Comparison of ENCODE assay signal across 19 cellular contexts in genomic region chr13:70784590-70784989, GRCh38.
A peak's percentile ranks its signal among the peaks of the same experiment; 100 is the strongest.
DNase-seq lines count a peak whose midpoint lies in the region; ATAC-seq and TF ChIP-seq lines count a peak whose summit lies in the region.
"Had no signal": no experiment of that assay in that cellular context is flagged by ENCODE, and none has a peak within 500 bp of the region (broad histone marks: within the 10 kb centered on the region; RNA-seq: fewer than 3 reads in every experiment).

No MANE protein-coding gene starts in this region.

- H3K4me3 ChIP-seq in neural progenitor cell, result no peak overlapping the region
- H3K4me3 ChIP-seq: BLaER1 treated with 17β-estradiol and CSF1 and Interleukin-3, amounts not matched to agents 10 nM and 100 nM had no signal

- no peaks in the 10 kb centered on the region for H3K4me1 Mint-ChIP-seq in neural progenitor cell

- no peak overlapping the region for H3K27ac ChIP-seq in neural progenitor cell
- H3K27ac ChIP-seq: BLaER1 treated with 17β-estradiol and CSF1 and Interleukin-3, amounts not matched to agents 10 nM and 100 nM had no signal

- no peaks in the 10 kb centered on the region for H3K9me3 Mint-ChIP-seq in neural progenitor cell
- H3K9me3 Mint-ChIP-seq: CD4-positive, alpha-beta T cell; T-helper 1 cell treated with Interleukin-12 subunit alpha and Interleukin-12 subunit beta and Interleukin-4 antibody, amounts not matched to agents 30 μg/mL and 1 μg/mL, for 36 hours had no signal

- H3K27ac Mint-ChIP-seq in neural progenitor cell, result no peak overlapping the region
- H3K27ac Mint-ChIP-seq: CD4-positive, alpha-beta T cell; T-helper 1 cell treated with Interleukin-12 subunit alpha and Interleukin-12 subunit beta and Interleukin-4 antibody, amounts not matched to agents 30 μg/mL and 1 μg/mL, for 36 hours had no signal

- H2AFZ ChIP-seq in neural progenitor cell (replicated peaks), result no peak overlapping the region

- no peaks in the 10 kb centered on the region for H3K79me2 ChIP-seq in neural progenitor cell (ENCODE audit: low read depth)

- H4K20me1 ChIP-seq in neural progenitor cell (ENCODE audit: low read depth), result no peaks in the 10 kb centered on the region
- H4K20me1 ChIP-seq: BLaER1 treated with 17β-estradiol and CSF1 and Interleukin-3, amounts not matched to agents 10 nM and 100 nM had no signal

- TF ChIP-seq POLR2A in GM18505 (IDR thresholded peaks at IDR 0.05; ENCODE audit: borderline replicate concordance, extremely low read depth, insufficient read depth, insufficient read length), result no peak

- TF ChIP-seq CTCF in neural progenitor cell (IDR thresholded peaks at IDR 0.05), result no peak

- H3K4me2 ChIP-seq in neural progenitor cell, result no peak overlapping the region
- H3K4me2 ChIP-seq: BLaER1 treated with 17β-estradiol and CSF1 and Interleukin-3, amounts not matched to agents 10 nM and 100 nM had no signal

- H3K9ac ChIP-seq in neural progenitor cell, result no peak overlapping the region
- H3K9ac ChIP-seq: BLaER1 treated with 17β-estradiol and CSF1 and Interleukin-3, amounts not matched to agents 10 nM and 100 nM had no signal

- H3K36me3 Mint-ChIP-seq in neural progenitor cell, result no peaks in the 10 kb centered on the region

- no peaks in the 10 kb centered on the region for H3K27me3 ChIP-seq in neural progenitor cell
- H3K27me3 ChIP-seq: BLaER1 treated with 17β-estradiol and CSF1 and Interleukin-3, amounts not matched to agents 10 nM and 100 nM had no signal

- H3K4me3 Mint-ChIP-seq in neural progenitor cell, result no peak overlapping the region
- H3K4me3 Mint-ChIP-seq: CD4-positive, alpha-beta T cell; T-helper 1 cell treated with Interleukin-12 subunit alpha and Interleukin-12 subunit beta and Interleukin-4 antibody, amounts not matched to agents 30 μg/mL and 1 μg/mL, for 36 hours had no signal

- no peak for ATAC-seq in SK-N-SH treated with all-trans-retinoic acid at 6 μM for 48 hours
- ATAC-seq in GM18505 (IDR thresholded peaks at IDR 0.05; ENCODE audit: unreplicated experiment), result no peak
- ATAC-seq: HCT116 had no signal

- H3K4me1 ChIP-seq in neural progenitor cell, result no peaks in the 10 kb centered on the region
- H3K4me1 ChIP-seq: BLaER1 treated with 17β-estradiol and CSF1 and Interleukin-3, amounts not matched to agents 10 nM and 100 nM had no signal

- no peaks in the 10 kb centered on the region for H3K36me3 ChIP-seq in neural progenitor cell
- H3K36me3 ChIP-seq: BLaER1 treated with 17β-estradiol and CSF1 and Interleukin-3, amounts not matched to agents 10 nM and 100 nM had no signal

- H3K27me3 Mint-ChIP-seq in neural progenitor cell (ENCODE audit: insufficient read depth, low read depth), result no peaks in the 10 kb centered on the region
- H3K27me3 Mint-ChIP-seq: CD4-positive, alpha-beta T cell had no signal

- H3K9me3 ChIP-seq in neural progenitor cell (ENCODE audit: low read depth), result no peaks in the 10 kb centered on the region
- H3K9me3 ChIP-seq: BLaER1 treated with 17β-estradiol and CSF1 and Interleukin-3, amounts not matched to agents 10 nM and 100 nM had no signal

- no peaks in the 10 kb centered on the region for H3F3A ChIP-seq in neural progenitor cell (ENCODE audit: low read depth)

- peak; percentile 96 for DNase-seq in NCI-H1694 treated with DMSO at 0.1 percent for 48 hours (lab: John Stamatoyannopoulos, UW)
- DNase-seq in NCI-H1694 (lab: John Stamatoyannopoulos, UW), result no peak
- DNase-seq in NCI-H524 (lab: John Stamatoyannopoulos, UW), result peak; percentile 32 to 84
- DNase-seq in neural progenitor cell (ENCODE audit: low spot score), result no peak
- no peak for DNase-seq in AG20443 (ENCODE audit: low spot score)
- DNase-seq: AML-193; CD4-positive, alpha-beta T cell; NCI-H187 treated with DMSO at 0.1 percent for 48 hours; NCI-H2107; NK-92 treated with Interleukin-12 subunit alpha and Interleukin-12 subunit beta, amount 100 ng/mL, for 24 hours; Right ventricle myocardium superior; RPMI8226; SW 1271; T-helper 9 cell had no signal

TF ChIP-seq in SK-N-SH treated with all-trans-retinoic acid at 6 μM for 48 hours, 23 proteins besides CTCF, POLR2A, EP300 and RAD21:
- peak; percentile 63 for TF ChIP-seq TCF4 (CRISPR knock-in tag; IDR thresholded peaks at IDR 0.05; ENCODE audit: borderline replicate concordance)
- TF ChIP-seq ZFP3 (CRISPR knock-in tag; IDR thresholded peaks at IDR 0.05), result no peak

Comparison
In these comparisons a context has a peak if more than half of its experiments do, and no peak if none do; other contexts are left out.
1. DNase-seq: peak in NCI-H1694 treated with DMSO at 0.1 percent for 48 hours (single experiment) and NCI-H524 (2 of 2); none in NCI-H1694 (single experiment), neural progenitor cell (single experiment) and AG20443 (single experiment).